Comparison of ENCODE assay signal across 12 cellular contexts in the genomic region with DNA sequence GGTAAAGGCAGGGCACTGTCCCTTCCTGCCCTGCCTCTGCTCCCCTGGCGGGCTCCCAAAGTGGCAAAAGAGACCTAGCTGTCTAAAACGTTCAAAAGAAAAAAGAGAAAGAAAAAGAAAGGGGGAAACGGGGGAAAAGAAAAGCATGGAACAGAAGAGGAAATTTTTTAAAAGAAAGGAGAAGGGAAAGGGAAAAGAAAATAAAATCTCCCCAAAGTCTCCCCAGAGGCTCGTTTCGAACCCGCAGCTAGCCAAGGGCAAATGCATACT. TPM values are rescaled to one million over a fixed set of nuclear protein-coding genes. Genes with fewer than 3 reads are reported as not detected.
A peak's percentile ranks its signal among the peaks of the same experiment; 100 is the strongest.
DNase-seq lines count a peak whose midpoint lies in the region; ATAC-seq and TF ChIP-seq lines count a peak whose summit lies in the region.
"Had no signal": no experiment of that assay in that cellular context is flagged by ENCODE, and none has a peak within 500 bp of the region (broad histone marks: within the 10 kb centered on the region; RNA-seq: fewer than 3 reads in every experiment).

No MANE protein-coding gene starts in this region.

- H4K8ac ChIP-seq in neuronal stem cell (ENCODE audit: low read depth, low read length), result no peak overlapping the region

- peaks cover 39% of the 10 kb centered on the region for H3K27me3 Mint-ChIP-seq in activated CD4-positive, alpha-beta memory T cell treated with anti-CD3 and anti-CD28 coated beads, Interleukin-2, amount 10 ng/mL, durations not matched to agents 7 days and 5 days

- H3K23ac ChIP-seq in neuronal stem cell (ENCODE audit: low read depth, low read length, poor library complexity), result peak overlapping the region; percentile 90

- H3K4me1 ChIP-seq in ACC112 (ENCODE audit: control insufficient read depth, insufficient read depth, low read length, unreplicated experiment), result peaks cover 10% of the 10 kb centered on the region
- peaks cover 4% of the 10 kb centered on the region for H3K4me1 ChIP-seq in fibroblast of lung (ENCODE audit: control insufficient read depth, extremely low read depth, insufficient read depth, low read length)
- peaks cover 4 to 5% of the 10 kb centered on the region in 2 donors for H3K4me1 ChIP-seq in neuronal stem cell (ENCODE audit: control insufficient read depth in 2 of 2, insufficient read depth in 1 of 2, low read depth in 1 of 2, low read length in 2 of 2)

- no peaks in the 10 kb centered on the region for H3K36me3 ChIP-seq in ACC112 (ENCODE audit: insufficient read depth, low read length)
- H3K36me3 ChIP-seq in fibroblast of lung (ENCODE audit: control insufficient read depth, insufficient read depth, low read length), result no peaks in the 10 kb centered on the region
- H3K36me3 ChIP-seq in neuronal stem cell (replicated peaks in 1 of 2; ENCODE audit: control insufficient read depth in 2 of 2, insufficient read depth in 2 of 2, low read length in 2 of 2), result no peaks in the 10 kb centered on the region
- no peaks in the 10 kb centered on the region for H3K36me3 ChIP-seq in WERI-Rb-1

- H3K4ac ChIP-seq in neuronal stem cell (ENCODE audit: low read length), result no peak overlapping the region

- peaks cover 7% of the 10 kb centered on the region for H3K4me1 Mint-ChIP-seq in activated CD4-positive, alpha-beta memory T cell treated with anti-CD3 and anti-CD28 coated beads, Interleukin-2, amount 10 ng/mL, durations not matched to agents 7 days and 5 days

- no peak overlapping the region for H4K91ac ChIP-seq in neuronal stem cell (ENCODE audit: low read depth, low read length, poor library complexity)

- peak overlapping the region; percentile 77 for H2BK5ac ChIP-seq in neuronal stem cell (ENCODE audit: low read length)

- WGBS in neuronal stem cell (ENCODE audit: extremely low coverage in 2 of 2, insufficient read length in 2 of 2, insufficient replicate concordance in 1 of 2), 2 donors, result no CpG with 5 or more reads among the region's 6 CpGs

- peak overlapping the region; percentile 80 for H3K18ac ChIP-seq in neuronal stem cell (ENCODE audit: low read length)

- POLR2A ChIA-PET in activated CD4-positive, alpha-beta memory T cell treated with anti-CD3 and anti-CD28 coated beads, Interleukin-2, amount 10 ng/mL, durations not matched to agents 7 days and 5 days (lab: Charles Lee), result no interaction called here

- peaks cover 6% of the 10 kb centered on the region for H3K9me3 Mint-ChIP-seq in activated CD4-positive, alpha-beta memory T cell treated with anti-CD3 and anti-CD28 coated beads, Interleukin-2, amount 10 ng/mL, durations not matched to agents 7 days and 5 days
- H3K9me3 Mint-ChIP-seq: activated naive CD4-positive, alpha-beta T cell treated with anti-CD3 and anti-CD28 coated beads, Interleukin-2, amount 10 ng/mL, durations not matched to agents 7 days and 5 days; CD4-positive, alpha-beta memory T cell had no signal

- peaks cover 54% of the 10 kb centered on the region for H3K27me3 ChIP-seq in ACC112 (ENCODE audit: insufficient read depth, low read length)
- peaks cover 54% of the 10 kb centered on the region for H3K27me3 ChIP-seq in HL-60 (ENCODE audit: insufficient read depth, poor library complexity, severe bottlenecking)
- peaks cover 4% of the 10 kb centered on the region for H3K27me3 ChIP-seq in fibroblast of lung (ENCODE audit: control insufficient read depth, insufficient read depth, low read length)
- peaks cover 9 to 72% (median 41%) of the 10 kb centered on the region in 3 experiments for H3K27me3 ChIP-seq in neuronal stem cell (ENCODE audit: control insufficient read depth in 3 of 3, insufficient read depth in 3 of 3, low read depth in 1 of 3, low read length in 3 of 3)
- no peaks in the 10 kb centered on the region for H3K27me3 ChIP-seq in WERI-Rb-1 (ENCODE audit: insufficient read depth, low read depth, severe bottlenecking)

- CTCF ChIA-PET in activated CD4-positive, alpha-beta memory T cell treated with anti-CD3 and anti-CD28 coated beads, Interleukin-2, amount 10 ng/mL, durations not matched to agents 7 days and 5 days (lab: Charles Lee), result no interaction called here

- H2BK15ac ChIP-seq in neuronal stem cell (ENCODE audit: low read length), result no peak overlapping the region

- DNase-seq in HL-60 (ENCODE audit: low read depth in 1 of 2, low spot score in 1 of 2) (no peak), fibroblast of lung (ENCODE audit: low read depth in 2 of 2) (no peak), neuronal stem cell (ENCODE audit: low spot score) (no peak), WERI-Rb-1 (no peak), NCI-H2171 (lab: John Stamatoyannopoulos, UW) (no peak)
- DNase-seq in activated CD4-positive, alpha-beta memory T cell treated with anti-CD3 and anti-CD28 coated beads, Interleukin-2, amount 10 ng/mL, durations not matched to agents 7 days and 5 days, result no peak
- DNase-seq: activated CD4-positive, CD25-positive, alpha-beta regulatory T cell; activated naive CD4-positive, alpha-beta T cell treated with anti-CD3 and anti-CD28 coated beads, Interleukin-2, amount 10 ng/mL, durations not matched to agents 7 days and 5 days; CD4-positive, alpha-beta memory T cell; NCI-H1436 had no signal

- no peaks in the 10 kb centered on the region for H4K20me1 ChIP-seq in fibroblast of lung (ENCODE audit: control insufficient read depth, extremely low read depth, insufficient read depth, low read length)

- no peak overlapping the region for H3K27ac ChIP-seq in ACC112 (ENCODE audit: low read depth, low read length)
- H3K27ac ChIP-seq in HL-60 (replicated peaks), result no peak overlapping the region
- H3K27ac ChIP-seq in fibroblast of lung (ENCODE audit: insufficient read depth, low read length), result no peak overlapping the region
- no peak overlapping the region for H3K27ac ChIP-seq in neuronal stem cell (replicated peaks; ENCODE audit: low read length)
- H3K27ac ChIP-seq in WERI-Rb-1, result no peak overlapping the region

- H3K9ac ChIP-seq in fibroblast of lung (ENCODE audit: insufficient read depth, low read length), result no peak overlapping the region
- peak overlapping the region; percentile 79 for H3K9ac ChIP-seq in neuronal stem cell (ENCODE audit: low read depth, low read length, poor library complexity)

- H3K4me3 ChIP-seq in ACC112 (ENCODE audit: low read depth, low read length) (peak overlapping the region; percentile 70), HL-60 (replicated peaks; ENCODE audit: insufficient read depth, low read length) (peak overlapping the region; percentile 37), fibroblast of lung (replicated peaks in 1 of 4; ENCODE audit: control extremely low read depth in 1 of 4, insufficient read depth in 1 of 4, low read depth in 3 of 4, low read length in 4 of 4) (peak overlapping the region; percentile 3 to 54 (median 28)), neuronal stem cell (ENCODE audit: low read length in 2 of 2) (peak overlapping the region; percentile 27 to 81), WERI-Rb-1 (ENCODE audit: low read depth, low read length) (no peak overlapping the region)

- H2BK12ac ChIP-seq in neuronal stem cell (ENCODE audit: low read length), result peak overlapping the region; percentile 82

- no peak overlapping the region for H3K27ac Mint-ChIP-seq in activated CD4-positive, alpha-beta memory T cell treated with anti-CD3 and anti-CD28 coated beads, Interleukin-2, amount 10 ng/mL, durations not matched to agents 7 days and 5 days
- H3K27ac Mint-ChIP-seq: activated naive CD4-positive, alpha-beta T cell treated with anti-CD3 and anti-CD28 coated beads, Interleukin-2, amount 10 ng/mL, durations not matched to agents 7 days and 5 days; CD4-positive, alpha-beta memory T cell had no signal

- no peak overlapping the region for H3K4me3 Mint-ChIP-seq in activated CD4-positive, alpha-beta memory T cell treated with anti-CD3 and anti-CD28 coated beads, Interleukin-2, amount 10 ng/mL, durations not matched to agents 7 days and 5 days
- H3K4me3 Mint-ChIP-seq: activated naive CD4-positive, alpha-beta T cell treated with anti-CD3 and anti-CD28 coated beads, Interleukin-2, amount 10 ng/mL, durations not matched to agents 7 days and 5 days had no signal

- H2AK5ac ChIP-seq in neuronal stem cell (ENCODE audit: low read depth, low read length), result no peak overlapping the region

- no peak for ATAC-seq in GM19023 (IDR thresholded peaks at IDR 0.05; ENCODE audit: unreplicated experiment)

- peaks cover 6% of the 10 kb centered on the region for H3K36me3 Mint-ChIP-seq in activated CD4-positive, alpha-beta memory T cell treated with anti-CD3 and anti-CD28 coated beads, Interleukin-2, amount 10 ng/mL, durations not matched to agents 7 days and 5 days (ENCODE audit: low read depth)
- H3K36me3 Mint-ChIP-seq: activated naive CD4-positive, alpha-beta T cell treated with anti-CD3 and anti-CD28 coated beads, Interleukin-2, amount 10 ng/mL, durations not matched to agents 7 days and 5 days; CD4-positive, alpha-beta memory T cell had no signal

- no peak overlapping the region for H2BK120ac ChIP-seq in neuronal stem cell (ENCODE audit: low read depth, low read length)

- H3K79me2 ChIP-seq in ACC112 (ENCODE audit: control insufficient read depth, insufficient read depth, low read length, unreplicated experiment), result no peaks in the 10 kb centered on the region
- no peaks in the 10 kb centered on the region for H3K79me2 ChIP-seq in fibroblast of lung (ENCODE audit: control insufficient read depth, insufficient read depth, low read length)

- H3K4me2 ChIP-seq in fibroblast of lung (ENCODE audit: extremely low read depth, insufficient read depth, low read length), result peak overlapping the region; percentile 59
- peak overlapping the region; percentile 78 for H3K4me2 ChIP-seq in neuronal stem cell (ENCODE audit: insufficient read depth, low read length, poor library complexity, severe bottlenecking)

- peak overlapping the region; percentile 96 for H3K14ac ChIP-seq in neuronal stem cell (ENCODE audit: low read length)

- H3K79me1 ChIP-seq in neuronal stem cell (ENCODE audit: low read depth, low read length), result peaks cover 3% of the 10 kb centered on the region

- no peak overlapping the region for H2AFZ ChIP-seq in ACC112 (ENCODE audit: low read length, unreplicated experiment)
- peak overlapping the region; percentile 53 for H2AFZ ChIP-seq in fibroblast of lung (ENCODE audit: low read length)
- H2AFZ ChIP-seq in neuronal stem cell (ENCODE audit: low read length), result no peak overlapping the region

- H3K9me3 ChIP-seq in fibroblast of lung (ENCODE audit: control insufficient read depth, insufficient read depth, low read depth, low read length) (no peaks in the 10 kb centered on the region), neuronal stem cell (replicated peaks in 1 of 2; ENCODE audit: control insufficient read depth in 2 of 2, insufficient read depth in 1 of 2, low read depth in 1 of 2, low read length in 2 of 2) (peaks cover 0 to 7% of the 10 kb centered on the region in 2 donors), WERI-Rb-1 (ENCODE audit: severe bottlenecking) (no peaks in the 10 kb centered on the region)

- TF ChIP-seq CTCF in HL-60 (IDR thresholded peaks at IDR 0.05; ENCODE audit: insufficient read depth, low read length) (no peak), fibroblast of lung (conservative IDR thresholded peaks at IDR 0.05 in 1 of 2, IDR thresholded peaks at IDR 0.05 in 1 of 2; ENCODE audit: low read depth in 1 of 2, low read length in 2 of 2) (no peak), WERI-Rb-1 (IDR thresholded peaks at IDR 0.05; ENCODE audit: low read depth, low read length) (no peak)

RNA-seq across cellular contexts. Expression of a gene that starts 37.0 kb away (rescaled TPM):
- total RNA-seq in fibroblast of lung, result 0.77 and 1.3 TPM in 2 replicates
- polyA plus RNA-seq in fibroblast of lung, result 1.6 and 2.5 TPM in 2 replicates
- polyA plus RNA-seq in fibroblast of lung (2012), result 1.4 and 2.0 TPM in 2 replicates
- polyA minus RNA-seq in fibroblast of lung (ENCODE audit: low replicate concordance), result 0.04 and 0.67 TPM in 2 replicates
- polyA plus RNA-seq in neuronal stem cell (2013, experiment 1 of 2), result 0.07 TPM
- 0.04 TPM for polyA plus RNA-seq in neuronal stem cell (2013, experiment 2 of 2)
- 1 to 10 TPM; 2.0 to 2.5 TPM for total RNA-seq in activated CD4-positive, alpha-beta memory T cell treated with anti-CD3 and anti-CD28 coated beads, Interleukin-2, amount 10 ng/mL, durations not matched to agents 7 days and 5 days
